In the genomic region with DNA sequence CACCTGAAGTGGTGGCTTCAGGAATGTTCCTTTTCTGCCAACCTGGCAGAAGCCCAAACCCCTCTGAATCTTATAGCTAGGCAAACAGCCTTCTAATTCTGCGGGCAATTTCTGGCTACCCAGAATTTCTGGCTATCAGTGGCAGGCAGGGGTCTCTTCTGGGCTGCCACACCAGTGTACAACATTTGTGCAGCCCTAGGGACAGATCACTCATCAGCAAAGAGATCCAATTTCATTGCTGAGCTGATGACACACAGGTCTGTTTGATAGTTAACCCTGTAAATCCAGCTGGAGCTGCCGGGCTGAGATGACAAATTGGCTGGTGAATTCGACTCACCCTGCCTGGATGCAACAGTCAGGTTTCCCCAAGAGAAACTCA, we compare ENCODE assay signal across 9 cellular contexts. TPM values are rescaled to one million over a fixed set of nuclear protein-coding genes. Genes with fewer than 3 reads are reported as not detected.
DNase-seq lines count a peak whose midpoint lies in the region; ATAC-seq, FAIRE-seq and TF ChIP-seq lines count a peak whose summit lies in the region.
"Had no signal": no experiment of that assay in that cellular context is flagged by ENCODE, and none has a peak within 500 bp of the region (broad histone marks: within the 10 kb centered on the region; RNA-seq: fewer than 3 reads in every experiment).

No MANE protein-coding gene starts in this region.

- intact Hi-C loops in A673 (cut with micrococcal nuclease; ENCODE audit: unreplicated experiment), result loop anchor here (5.0 to 10.0 kb wide), 2 partner anchors 283 to 426 kb away; no protein-coding TSS in a partner anchor

- BruUV-seq in A673 (replicated peaks; lab: Mats Ljungman, UMichigan), result no TSS peak

- POLR2A ChIA-PET in A673 (lab: Charles Lee; ENCODE audit: low non-redundant PET), result no interaction called here

- no peaks in the 10 kb centered on the region for H4K20me1 ChIP-seq in astrocyte (ENCODE audit: insufficient read depth, low read length)

- H3K9ac ChIP-seq in HUES48 (ENCODE audit: low read depth, low read length), result peak overlapping the region; percentile 37; the same call in 1 of the 2 replicates
- peak overlapping the region; percentile 97 for H3K9ac ChIP-seq in astrocyte (ENCODE audit: low read length)

- TF ChIP-seq CTCF in A673 (conservative IDR thresholded peaks at IDR 0.05; ENCODE audit: low read depth, low read length) (no peak), astrocyte (IDR thresholded peaks at IDR 0.05; ENCODE audit: insufficient read depth, low read depth, low read length) (no peak), D721Med (IDR thresholded peaks at IDR 0.05; ENCODE audit: insufficient read depth, missing control alignments) (no peak)

- H3K9me3 Mint-ChIP-seq in astrocyte (ENCODE audit: unreplicated experiment), result no peaks in the 10 kb centered on the region
- H3K9me3 Mint-ChIP-seq: dendritic cell treated with granulocyte-macrophage colony-stimulating factor and Interleukin-4, amounts not matched to agents 40 ng/mL and 50 ng/mL, for 4 days had no signal

- peaks cover 66% of the 10 kb centered on the region for H3K79me2 ChIP-seq in astrocyte (ENCODE audit: insufficient read depth, low read length)

- H3K4me3 ChIP-seq in A673 (ENCODE audit: low read depth, low read length, poor library complexity, severe bottlenecking), result no peak overlapping the region
- H3K4me3 ChIP-seq in HUES48 (ENCODE audit: low read depth, low read length), result peak overlapping the region; percentile 90
- H3K4me3 ChIP-seq in astrocyte (ENCODE audit: insufficient read depth, low read depth, low read length), result peak overlapping the region; percentile 93

- H3K36me3 Mint-ChIP-seq in astrocyte (ENCODE audit: low read depth, unreplicated experiment), result no peaks in the 10 kb centered on the region

- CTCF ChIA-PET in A673 (lab: Charles Lee), result no interaction called here

- H3K27ac ChIP-seq in A673 (ENCODE audit: low read depth, low read length, poor library complexity, severe bottlenecking) (no peak overlapping the region), HUES48 (ENCODE audit: low read depth, low read length) (peak overlapping the region; percentile 67), astrocyte (ENCODE audit: low read depth, low read length) (peak overlapping the region; percentile 79)

- DNase-seq in A673 (ENCODE audit: low spot score), result peak; percentile 22
- DNase-seq in astrocyte (ENCODE audit: low read depth), result peak; percentile 49
- DNase-seq in left kidney (ENCODE audit: low read depth, low spot score), result peak; percentile 64
- DNase-seq in D721Med (ENCODE audit: insufficient read length, low spot score), result no peak
- no peak for DNase-seq in 8988T
- DNase-seq in NCI-H345 treated with DMSO at 0.1 percent for 48 hours (lab: John Stamatoyannopoulos, UW; ENCODE audit: unreplicated experiment), result no peak

- no peaks in the 10 kb centered on the region for H3K4me1 ChIP-seq in A673 (ENCODE audit: insufficient read depth, low read length, poor library complexity, severe bottlenecking)
- peaks cover 67% of the 10 kb centered on the region for H3K4me1 ChIP-seq in HUES48 (ENCODE audit: control insufficient read depth, insufficient read depth, low read length)
- peaks cover 19% of the 10 kb centered on the region for H3K4me1 ChIP-seq in astrocyte (ENCODE audit: insufficient read depth, low read length)

- no peaks in the 10 kb centered on the region for H3K27me3 ChIP-seq in A673 (replicated peaks; ENCODE audit: insufficient read depth, low read depth, low read length, poor library complexity)
- H3K27me3 ChIP-seq in HUES48 (ENCODE audit: control insufficient read depth, insufficient read depth, low read length), result no peaks in the 10 kb centered on the region
- H3K27me3 ChIP-seq in astrocyte (ENCODE audit: insufficient read depth, low read length), result no peaks in the 10 kb centered on the region

- H2AFZ ChIP-seq in astrocyte (ENCODE audit: low read depth, low read length), result no peak overlapping the region

- peak overlapping the region; percentile 93 for H3K4me3 Mint-ChIP-seq in astrocyte (ENCODE audit: unreplicated experiment)
- H3K4me3 Mint-ChIP-seq: dendritic cell treated with granulocyte-macrophage colony-stimulating factor and Interleukin-4, amounts not matched to agents 40 ng/mL and 50 ng/mL, for 4 days had no signal

- no peaks in the 10 kb centered on the region for H3K27me3 Mint-ChIP-seq in astrocyte (ENCODE audit: low read depth, unreplicated experiment)

- H3K27ac Mint-ChIP-seq in astrocyte (ENCODE audit: unreplicated experiment), result no peak overlapping the region
- H3K27ac Mint-ChIP-seq: dendritic cell treated with granulocyte-macrophage colony-stimulating factor and Interleukin-4, amounts not matched to agents 40 ng/mL and 50 ng/mL, for 4 days had no signal

- peak overlapping the region; percentile 91 for H3K4me2 ChIP-seq in astrocyte (ENCODE audit: low read length)

- ATAC-seq in GM21367 (IDR thresholded peaks at IDR 0.05; ENCODE audit: unreplicated experiment), result no peak

- FAIRE-seq in astrocyte (lab: Jason Lieb, UNC) (peak; percentile 60), D721Med (lab: Jason Lieb, UNC) (no peak)

- peaks cover 21% of the 10 kb centered on the region for H3K4me1 Mint-ChIP-seq in astrocyte (ENCODE audit: low read depth, unreplicated experiment)

- no peaks in the 10 kb centered on the region for H3K9me3 ChIP-seq in A673 (ENCODE audit: low read depth, low read length, poor library complexity, severe bottlenecking)
- H3K9me3 ChIP-seq in HUES48 (ENCODE audit: control insufficient read depth, insufficient read depth, low read length), result no peaks in the 10 kb centered on the region
- no peaks in the 10 kb centered on the region for H3K9me3 ChIP-seq in astrocyte (ENCODE audit: insufficient read depth, low read depth, low read length)

- no peaks in the 10 kb centered on the region for H3K36me3 ChIP-seq in A673 (ENCODE audit: insufficient read depth, low read length, poor library complexity, severe bottlenecking)
- no peaks in the 10 kb centered on the region for H3K36me3 ChIP-seq in HUES48 (ENCODE audit: control insufficient read depth, insufficient read depth, low read length)
- no peaks in the 10 kb centered on the region for H3K36me3 ChIP-seq in astrocyte (ENCODE audit: insufficient read depth, low read length)

RNA-seq across cellular contexts. Expression of a gene that starts 2.4 kb away (rescaled TPM):
- 5.6 and 7.0 TPM in 2 replicates for total RNA-seq in A673 (2021)
- total RNA-seq in astrocyte, result 16.8 and 31.2 TPM in 2 replicates

Comparison
In these comparisons a context has a peak if more than half of its experiments do, and no peak if none do; other contexts are left out.
1. DNase-seq: peak in A673 (single experiment), astrocyte (single experiment) and left kidney (single experiment); none in D721Med (single experiment), 8988T (single experiment) and NCI-H345 treated with DMSO at 0.1 percent for 48 hours (single experiment).